ENCODE assay signal across 23 cellular contexts in genomic region chr2:173122936-173123335, GRCh38.
"Had no signal": no experiment of that assay in that cellular context is flagged by ENCODE, and none has a peak within 500 bp of the region (broad histone marks: within the 10 kb centered on the region; RNA-seq: fewer than 3 reads in every experiment).

No MANE protein-coding gene starts in this region.

- DNase-seq: activated CD4-positive, alpha-beta T cell treated with anti-CD3 and anti-CD28 coated beads, Interleukin-2, amount 50 U/mL, for 1 hour; activated CD4-positive, CD25-positive, alpha-beta regulatory T cell treated with anti-CD3 and anti-CD28 coated beads, Interleukin-2, amount 50 U/mL, for 72 hours; activated gamma-delta T cell treated with Interleukin-2 at 50 U/mL for 16 hours; activated T-cell treated with anti-CD3 and anti-CD28 coated beads, Interleukin-2, amount 50 U/mL, for 1 hour; anterior cingulate cortex; brain microvascular endothelial cell; caudate nucleus; dermis blood vessel endothelial cell; effector CD8-positive, alpha-beta T cell; heart left ventricle; left colon; mesenchymal stem cell; right lobe of liver; small intestine; stimulated activated CD4-positive, alpha-beta T cell treated with anti-CD3 and anti-CD28 coated beads, Interleukin-2, amount 100 ng/mL, for 24 hours; stimulated activated naive CD8-positive, alpha-beta T cell treated with anti-CD3 and anti-CD28 coated beads, Interleukin-15, amount 100 ng/mL, for 72 hours; tibial artery had no signal

- H3K4me3 Mint-ChIP-seq: activated naive CD4-positive, alpha-beta T cell treated with anti-CD3 and anti-CD28 coated beads, Interleukin-2, amount 50 U/mL, for 24 hours; nephron; stimulated activated effector memory CD8-positive, alpha-beta T cell treated with anti-CD3 and anti-CD28 coated beads, Interleukin-12 subunit alpha, Interleukin-12 subunit beta, amount 100 ng/mL, for 72 hours; stimulated activated naive CD8-positive, alpha-beta T cell treated with anti-CD3 and anti-CD28 coated beads, Interleukin-15, amount 100 ng/mL, for 72 hours had no signal

- H3K4me3 ChIP-seq: heart left ventricle, right lobe of liver, tibial artery had no signal

- H3K27ac Mint-ChIP-seq: activated naive CD4-positive, alpha-beta T cell treated with anti-CD3 and anti-CD28 coated beads, Interleukin-2, amount 50 U/mL, for 24 hours; nephron; stimulated activated effector memory CD8-positive, alpha-beta T cell treated with anti-CD3 and anti-CD28 coated beads, Interleukin-12 subunit alpha, Interleukin-12 subunit beta, amount 100 ng/mL, for 72 hours; stimulated activated naive CD8-positive, alpha-beta T cell treated with anti-CD3 and anti-CD28 coated beads, Interleukin-15, amount 100 ng/mL, for 72 hours had no signal

- H3K9me3 ChIP-seq: heart left ventricle, neutrophil, right lobe of liver, tibial artery had no signal

- H3K9me3 Mint-ChIP-seq: activated naive CD4-positive, alpha-beta T cell treated with anti-CD3 and anti-CD28 coated beads, Interleukin-2, amount 50 U/mL, for 24 hours; nephron; stimulated activated effector memory CD8-positive, alpha-beta T cell treated with anti-CD3 and anti-CD28 coated beads, Interleukin-12 subunit alpha, Interleukin-12 subunit beta, amount 100 ng/mL, for 72 hours; stimulated activated naive CD8-positive, alpha-beta T cell treated with anti-CD3 and anti-CD28 coated beads, Interleukin-15, amount 100 ng/mL, for 72 hours had no signal

- H3K36me3 Mint-ChIP-seq: activated naive CD4-positive, alpha-beta T cell treated with anti-CD3 and anti-CD28 coated beads, Interleukin-2, amount 50 U/mL, for 24 hours; stimulated activated effector memory CD8-positive, alpha-beta T cell treated with anti-CD3 and anti-CD28 coated beads, Interleukin-12 subunit alpha, Interleukin-12 subunit beta, amount 100 ng/mL, for 72 hours had no signal

- H3K4me1 ChIP-seq: parathyroid adenoma had no signal

- ATAC-seq: heart left ventricle; left colon; right lobe of liver; stimulated activated effector memory CD8-positive, alpha-beta T cell treated with anti-CD3 and anti-CD28 coated beads, Interleukin-12 subunit alpha, Interleukin-12 subunit beta, amount 100 ng/mL, for 72 hours; stimulated activated naive CD8-positive, alpha-beta T cell treated with anti-CD3 and anti-CD28 coated beads, Interleukin-15, amount 100 ng/mL, for 72 hours had no signal

- H3K27ac ChIP-seq: brain microvascular endothelial cell, neutrophil, parathyroid adenoma, right lobe of liver, VCaP had no signal

- H3K27me3 ChIP-seq: brain microvascular endothelial cell, heart left ventricle, neutrophil, right lobe of liver, tibial artery had no signal

- H3K27me3 Mint-ChIP-seq: stimulated activated naive CD8-positive, alpha-beta T cell treated with anti-CD3 and anti-CD28 coated beads, Interleukin-15, amount 100 ng/mL, for 72 hours had no signal

- H3K4me1 Mint-ChIP-seq: activated naive CD4-positive, alpha-beta T cell treated with anti-CD3 and anti-CD28 coated beads, Interleukin-2, amount 50 U/mL, for 24 hours; nephron had no signal

- H3K36me3 ChIP-seq: brain microvascular endothelial cell, neutrophil, right lobe of liver, tibial artery had no signal
